ENCODE assay signal across 1 cellular context in genomic region chr12:49550853-49551252, GRCh38.
TF ChIP-seq lines count a peak whose summit lies in the region.

No MANE protein-coding gene starts in this region.

TF ChIP-seq in SK-N-SH, 30 proteins besides CTCF, POLR2A, EP300 and RAD21 (continued from another document):
- TF ChIP-seq ZBTB33 (IDR thresholded peaks at IDR 0.05; ENCODE audit: borderline replicate concordance, low read depth) (no peak), GATA2 (CRISPR knock-in tag; IDR thresholded peaks at IDR 0.05) (no peak), SIN3A (IDR thresholded peaks at IDR 0.05; ENCODE audit: borderline replicate concordance, low read depth, low read length) (no peak), POLR2AphosphoS5 (IDR thresholded peaks at IDR 0.05; ENCODE audit: low read depth, low read length) (no peak), YY1 (IDR thresholded peaks at IDR 0.05; ENCODE audit: low read depth) (no peak), JUND (IDR thresholded peaks at IDR 0.05) (no peak), NRF1 (IDR thresholded peaks at IDR 0.05; ENCODE audit: low read depth, low read length) (no peak), EZH2phosphoT487 (IDR thresholded peaks at IDR 0.05; ENCODE audit: borderline replicate concordance, low read depth) (no peak), MXI1 (IDR thresholded peaks at IDR 0.05; ENCODE audit: low read depth, low read length) (no peak), TAF1 (IDR thresholded peaks at IDR 0.05; ENCODE audit: borderline replicate concordance, low read depth, low read length) (no peak)
